Comparison of ENCODE assay signal across 19 cellular contexts in the genomic region with DNA sequence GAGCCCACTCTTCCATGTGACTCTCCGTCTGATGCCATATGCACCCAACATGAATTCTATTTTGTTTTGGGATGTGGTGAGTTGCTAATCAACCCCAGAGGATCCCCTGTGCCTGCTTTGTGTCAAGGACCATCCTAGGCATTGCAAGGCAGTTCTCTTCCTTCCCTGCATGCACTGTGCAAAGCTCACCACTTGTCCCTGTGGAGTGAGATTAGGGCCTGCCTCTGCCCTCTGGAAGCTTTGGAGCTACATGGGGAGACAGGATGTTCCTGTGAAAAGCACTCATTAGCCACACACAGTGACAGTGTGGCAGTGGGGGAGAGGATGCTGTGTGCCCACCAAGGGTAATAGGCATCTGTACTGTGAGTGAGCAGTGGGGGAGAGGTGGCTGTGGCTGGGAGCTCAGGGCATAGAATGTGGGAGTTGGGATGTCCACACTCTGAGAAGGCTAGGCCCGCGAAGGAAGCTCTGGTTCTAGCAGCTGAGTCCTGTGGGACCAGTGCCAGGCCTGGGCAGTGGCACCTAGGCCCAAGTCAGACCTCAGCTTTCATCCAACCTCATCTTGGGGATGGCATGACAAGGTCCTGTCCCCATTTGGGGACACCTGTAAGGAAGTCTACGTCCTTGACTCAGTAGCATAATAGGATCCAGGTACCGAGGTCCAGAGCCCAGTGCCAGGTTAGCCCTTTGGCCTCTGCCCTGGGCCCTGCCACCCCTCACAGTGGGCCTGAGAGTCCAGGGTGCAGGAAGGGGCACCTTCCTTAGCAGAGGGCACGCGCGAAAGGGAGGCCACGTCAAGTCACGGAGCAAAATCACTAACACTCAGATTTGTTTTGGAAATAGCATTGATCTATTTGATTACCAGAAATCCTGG. TPM values are rescaled to one million over a fixed set of nuclear protein-coding genes. Genes with fewer than 3 reads are reported as not detected.
DNase-seq lines count a peak whose midpoint lies in the region; ATAC-seq and TF ChIP-seq lines count a peak whose summit lies in the region.
"Had no signal": no experiment of that assay in that cellular context is flagged by ENCODE, and none has a peak within 500 bp of the region (broad histone marks: within the 10 kb centered on the region; RNA-seq: fewer than 3 reads in every experiment).

No MANE protein-coding gene starts in this region.

- H3K4me3 Mint-ChIP-seq in stimulated activated effector memory CD8-positive, alpha-beta T cell treated with anti-CD3 and anti-CD28 coated beads, Interleukin-12 subunit alpha, Interleukin-12 subunit beta, amount 100 ng/mL, for 72 hours, result no peak overlapping the region
- H3K4me3 Mint-ChIP-seq in glutamatergic neuron (ENCODE audit: unreplicated experiment), result no peak overlapping the region
- H3K4me3 Mint-ChIP-seq: CD4-positive, CD25-positive, alpha-beta regulatory T cell had no signal

- no peak overlapping the region for H3K4me3 ChIP-seq in RWPE2 (ENCODE audit: severe bottlenecking)

- no peaks in the 10 kb centered on the region for H3K36me3 ChIP-seq in RWPE2 (ENCODE audit: low read depth)
- H3K36me3 ChIP-seq: BE2C had no signal

- no peaks in the 10 kb centered on the region for H3K4me1 ChIP-seq in RWPE2 (ENCODE audit: insufficient read depth, poor library complexity, severe bottlenecking)
- H3K4me1 ChIP-seq: BE2C, Caco-2 had no signal

- no peaks in the 10 kb centered on the region for H3K9me3 ChIP-seq in RWPE2 (ENCODE audit: severe bottlenecking)
- H3K9me3 ChIP-seq: BE2C, Caco-2 had no signal

- peaks cover 21% of the 10 kb centered on the region for H3K27me3 ChIP-seq in RWPE2 (ENCODE audit: insufficient read depth, poor library complexity, severe bottlenecking)
- H3K27me3 ChIP-seq: BE2C had no signal

- no peaks in the 10 kb centered on the region for H3K9me3 Mint-ChIP-seq in stimulated activated effector memory CD8-positive, alpha-beta T cell treated with anti-CD3 and anti-CD28 coated beads, Interleukin-12 subunit alpha, Interleukin-12 subunit beta, amount 100 ng/mL, for 72 hours
- peaks cover 6% of the 10 kb centered on the region for H3K9me3 Mint-ChIP-seq in glutamatergic neuron (ENCODE audit: unreplicated experiment)

- H3K27ac Mint-ChIP-seq in stimulated activated effector memory CD8-positive, alpha-beta T cell treated with anti-CD3 and anti-CD28 coated beads, Interleukin-12 subunit alpha, Interleukin-12 subunit beta, amount 100 ng/mL, for 72 hours, result no peak overlapping the region
- no peak overlapping the region for H3K27ac Mint-ChIP-seq in glutamatergic neuron (ENCODE audit: unreplicated experiment)
- H3K27ac Mint-ChIP-seq: CD4-positive, CD25-positive, alpha-beta regulatory T cell; H9 had no signal

- TF ChIP-seq CTCF in RWPE2 (IDR thresholded peaks at IDR 0.05; ENCODE audit: poor library complexity, severe bottlenecking) (no peak), glutamatergic neuron (IDR thresholded peaks at IDR 0.05; ENCODE audit: partially characterized antibody, unreplicated experiment) (no peak), GM20000 (IDR thresholded peaks at IDR 0.05; ENCODE audit: extremely low read depth, missing control alignments) (no peak)

- no peaks in the 10 kb centered on the region for H3K36me3 Mint-ChIP-seq in stimulated activated effector memory CD8-positive, alpha-beta T cell treated with anti-CD3 and anti-CD28 coated beads, Interleukin-12 subunit alpha, Interleukin-12 subunit beta, amount 100 ng/mL, for 72 hours
- no peaks in the 10 kb centered on the region for H3K36me3 Mint-ChIP-seq in glutamatergic neuron (ENCODE audit: unreplicated experiment)
- H3K36me3 Mint-ChIP-seq: CD4-positive, CD25-positive, alpha-beta regulatory T cell had no signal

- no peak overlapping the region for H3K27ac ChIP-seq in RWPE2 (ENCODE audit: poor library complexity, severe bottlenecking)

- no peak for ATAC-seq in RWPE2 (ENCODE audit: low read depth)
- peak; percentile 14 for ATAC-seq in stimulated activated effector memory CD8-positive, alpha-beta T cell treated with anti-CD3 and anti-CD28 coated beads, Interleukin-12 subunit alpha, Interleukin-12 subunit beta, amount 100 ng/mL, for 72 hours

- peak; percentile 35 for DNase-seq in activated CD8-positive, alpha-beta memory T cell treated with anti-CD3 and anti-CD28 coated beads for 24 hours
- no peak for DNase-seq in activated CD8-positive, alpha-beta memory T cell treated with anti-CD3 and anti-CD28 coated beads, Interleukin-2, amount 50 U/mL, for 4 hours
- DNase-seq in RWPE2 (ENCODE audit: low spot score), result peak; percentile 28
- peak; percentile 41 for DNase-seq in islet precursor cell
- no peak for DNase-seq in stimulated activated effector memory CD8-positive, alpha-beta T cell treated with anti-CD3 and anti-CD28 coated beads, Interleukin-12 subunit alpha, Interleukin-12 subunit beta, amount 100 ng/mL, for 72 hours (ENCODE audit: low spot score in 2 of 2)
- DNase-seq in Ammon's horn (ENCODE audit: low spot score), result no peak
- no peak for DNase-seq in glutamatergic neuron
- DNase-seq in GM20000 (ENCODE audit: low spot score), result no peak
- DNase-seq: BE2C; Caco-2; CD4-positive, CD25-positive, alpha-beta regulatory T cell; H9; MM.1S; NCI-H1092; NCI-H1436 treated with DMSO at 0.1 percent for 48 hours; NCI-H2029; Right ventricle myocardium superior had no signal

- peaks cover 28% of the 10 kb centered on the region for H3K27me3 Mint-ChIP-seq in glutamatergic neuron (ENCODE audit: unreplicated experiment)

- H3K4me1 Mint-ChIP-seq in stimulated activated effector memory CD8-positive, alpha-beta T cell treated with anti-CD3 and anti-CD28 coated beads, Interleukin-12 subunit alpha, Interleukin-12 subunit beta, amount 100 ng/mL, for 72 hours, result peaks cover 9% of the 10 kb centered on the region
- no peaks in the 10 kb centered on the region for H3K4me1 Mint-ChIP-seq in glutamatergic neuron (ENCODE audit: low read depth, unreplicated experiment)

RNA-seq across cellular contexts. Expression of gene ADRA2A, which starts 6.6 kb away (rescaled TPM):
- total RNA-seq in glutamatergic neuron (ENCODE audit: unreplicated experiment), result 0.32 TPM
- total RNA-seq: A172, NCI-H460 had no signal

Comparison
In these comparisons a context has a peak if more than half of its experiments do, and no peak if none do; other contexts are left out.
1. DNase-seq: peak in activated CD8-positive, alpha-beta memory T cell treated with anti-CD3 and anti-CD28 coated beads for 24 hours (single experiment), RWPE2 (single experiment) and islet precursor cell (single experiment); none in activated CD8-positive, alpha-beta memory T cell treated with anti-CD3 and anti-CD28 coated beads, Interleukin-2, amount 50 U/mL, for 4 hours (single experiment), stimulated activated effector memory CD8-positive, alpha-beta T cell treated with anti-CD3 and anti-CD28 coated beads, Interleukin-12 subunit alpha, Interleukin-12 subunit beta, amount 100 ng/mL, for 72 hours (0 of 2), Ammon's horn (single experiment), glutamatergic neuron (single experiment) and GM20000 (single experiment).